Comparison of ENCODE assay signal across 8 cellular contexts in the genomic region with DNA sequence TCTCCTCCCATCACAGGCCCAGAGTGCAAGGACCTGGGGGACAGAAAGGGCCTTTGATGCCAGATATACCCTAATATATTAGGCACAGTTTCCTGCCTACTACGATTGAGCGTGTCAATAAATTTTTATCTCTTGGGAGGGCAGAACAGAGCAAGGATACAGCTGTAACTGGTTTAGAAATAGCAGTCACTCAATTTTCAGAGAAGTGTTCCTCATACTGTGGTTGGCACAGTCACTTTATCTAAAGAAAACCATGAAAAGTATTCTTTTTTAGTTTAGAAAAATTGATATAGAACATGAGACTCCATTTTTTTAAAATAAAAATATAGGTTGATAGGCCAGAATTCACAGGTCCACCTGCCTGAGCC. TPM values are rescaled to one million over a fixed set of nuclear protein-coding genes. Genes with fewer than 3 reads are reported as not detected.
DNase-seq lines count a peak whose midpoint lies in the region; ATAC-seq and TF ChIP-seq lines count a peak whose summit lies in the region.

No MANE protein-coding gene starts in this region.

- H3K27me3 ChIP-seq in Loucy (ENCODE audit: insufficient read depth, low read length, poor library complexity, severe bottlenecking) (no peaks in the 10 kb centered on the region), skeletal muscle tissue (ENCODE audit: control insufficient read depth in 3 of 3, insufficient read depth in 3 of 3, low read length in 3 of 3) (no peaks in the 10 kb centered on the region)

- peak overlapping the region; percentile 85 for H2AFZ ChIP-seq in Loucy (ENCODE audit: low read length)

- H3K9ac ChIP-seq in Loucy (ENCODE audit: low read depth, low read length, poor library complexity, severe bottlenecking) (peak overlapping the region; percentile 74), skeletal muscle tissue (ENCODE audit: low read depth in 1 of 3, low read length in 3 of 3) (no peak overlapping the region)

- no peaks in the 10 kb centered on the region for H3F3A ChIP-seq in Loucy (ENCODE audit: low read depth)

- peak overlapping the region; percentile 85 for H3K4me2 ChIP-seq in Loucy (ENCODE audit: low read depth, low read length, poor library complexity, severe bottlenecking)

- H3K4me1 ChIP-seq in Loucy (ENCODE audit: insufficient read depth, low read length, poor library complexity, severe bottlenecking), result peaks cover 5% of the 10 kb centered on the region
- H3K4me1 ChIP-seq in skeletal muscle tissue (ENCODE audit: control insufficient read depth in 3 of 3, insufficient read depth in 3 of 3, low read length in 3 of 3), result peaks cover 0 to 2% (median 0%) of the 10 kb centered on the region in 3 donors

- H3K9me3 ChIP-seq in Loucy (ENCODE audit: insufficient read depth, low read depth, low read length) (no peaks in the 10 kb centered on the region), skeletal muscle tissue (ENCODE audit: control insufficient read depth in 3 of 3, low read length in 3 of 3) (peaks cover 0 to 17% (median 10%) of the 10 kb centered on the region in 3 donors)

- H3K4me3 ChIP-seq in Loucy (ENCODE audit: low read length, poor library complexity, severe bottlenecking) (peak overlapping the region; percentile 87), epithelial cell of proximal tubule (ENCODE audit: low read depth, low read length) (peak overlapping the region; percentile 86), skeletal muscle tissue (ENCODE audit: low read length in 3 of 3) (peak overlapping the region; percentile 68 to 96 (median 92))

- H3K79me2 ChIP-seq in Loucy (ENCODE audit: insufficient read depth, low read length), result no peaks in the 10 kb centered on the region; the same call in 1 of the 2 replicates

- no peaks in the 10 kb centered on the region for H3K9me2 ChIP-seq in Loucy (replicated peaks; ENCODE audit: low read depth, low read length)

- H3K27ac ChIP-seq in skeletal muscle tissue (ENCODE audit: low read depth, low read length), result no peak overlapping the region

- H4K20me1 ChIP-seq in Loucy (ENCODE audit: insufficient read depth, low read length, poor library complexity, severe bottlenecking), result no peaks in the 10 kb centered on the region

- H3K36me3 ChIP-seq in Loucy (ENCODE audit: insufficient read depth, low read length) (no peaks in the 10 kb centered on the region), skeletal muscle tissue (ENCODE audit: control insufficient read depth in 3 of 3, insufficient read depth in 3 of 3, low read length in 3 of 3) (peaks cover 2 to 5% (median 5%) of the 10 kb centered on the region in 3 donors)

- ATAC-seq in GM19397 (IDR thresholded peaks at IDR 0.05; ENCODE audit: unreplicated experiment) (peak; percentile 13), HG02981 (IDR thresholded peaks at IDR 0.05; ENCODE audit: unreplicated experiment) (no peak)

- DNase-seq in epithelial cell of proximal tubule (ENCODE audit: low read depth), result no peak
- DNase-seq in NCI-H1436 treated with DMSO at 0.1 percent for 48 hours (lab: John Stamatoyannopoulos, UW), result no peak
- DNase-seq in globus pallidus (ENCODE audit: low spot score), result no peak
- DNase-seq in NCI-H446 treated with DMSO at 0.1 percent for 48 hours (lab: John Stamatoyannopoulos, UW), result no peak

- TF ChIP-seq CTCF in Loucy (conservative IDR thresholded peaks at IDR 0.05; ENCODE audit: low read length) (no peak), epithelial cell of proximal tubule (conservative IDR thresholded peaks at IDR 0.05; ENCODE audit: low read depth, low read length) (no peak)

RNA-seq across cellular contexts. Expression of a gene that starts 0.5 kb away (rescaled TPM):
- total RNA-seq in epithelial cell of proximal tubule (2.8 and 4.3 TPM in 2 replicates), skeletal muscle tissue (13.0 TPM)

RNA-seq across cellular contexts. Expression of a gene that starts 19.2 kb away (rescaled TPM):
- 1.7 TPM in 2 replicates for total RNA-seq in epithelial cell of proximal tubule
- 4.2 TPM for total RNA-seq in skeletal muscle tissue

RNA-seq across cellular contexts. Expression of a gene that starts 32.5 kb away (rescaled TPM):
- 2.5 and 5.6 TPM in 2 replicates for total RNA-seq in epithelial cell of proximal tubule
- 6.3 TPM for total RNA-seq in skeletal muscle tissue

RNA-seq across cellular contexts. Expression of a gene that starts 41.7 kb away (rescaled TPM):
- total RNA-seq in epithelial cell of proximal tubule, result 2.7 and 3.7 TPM in 2 replicates
- 5.7 TPM for total RNA-seq in skeletal muscle tissue

RNA-seq across cellular contexts. Expression of a gene that starts 48.4 kb away (rescaled TPM):
- total RNA-seq in epithelial cell of proximal tubule (3.3 and 4.8 TPM in 2 replicates), skeletal muscle tissue (13.0 TPM)
